In genomic region chr15:43748376-43748775, GRCh38 we compare ENCODE assay signal across 9 cellular contexts. TPM values are rescaled to one million over a fixed set of nuclear protein-coding genes. Genes with fewer than 3 reads are reported as not detected.
DNase-seq lines count a peak whose midpoint lies in the region; ATAC-seq and TF ChIP-seq lines count a peak whose summit lies in the region.
"Had no signal": no experiment of that assay in that cellular context is flagged by ENCODE, and none has a peak within 500 bp of the region (broad histone marks: within the 10 kb centered on the region; RNA-seq: fewer than 3 reads in every experiment).

No MANE protein-coding gene starts in this region.

- H3K9me3 Mint-ChIP-seq in CD4-positive, CD25-positive, alpha-beta regulatory T cell = no peaks in the 10 kb centered on the region

- H2AFZ ChIP-seq in IMR-90 (replicated peaks; ENCODE audit: low read length, poor library complexity) = no peak overlapping the region

- H3K27me3 Mint-ChIP-seq in CD4-positive, CD25-positive, alpha-beta regulatory T cell = peaks cover 5% of the 10 kb centered on the region

- H3K9me1 ChIP-seq in IMR-90 (ENCODE audit: insufficient read depth, low read length) = peaks cover 7% of the 10 kb centered on the region; the same call in 1 of the 2 replicates

- H2AK9ac ChIP-seq in IMR-90 (replicated peaks; ENCODE audit: low read depth, low read length, poor library complexity) = no peak overlapping the region

- BruUV-seq in IMR-90 (replicated peaks; lab: Mats Ljungman, UMichigan) = no TSS peak

- no peak for TF ChIP-seq POLR2A in IMR-90 (IDR thresholded peaks at IDR 0.05; ENCODE audit: low read depth, low read length)

- no peak overlapping the region for H4K91ac ChIP-seq in IMR-90 (ENCODE audit: insufficient read depth, low read depth, low read length)

- WGBS in IMR-90 (ENCODE audit: extremely low coverage in 2 of 2, insufficient read length in 1 of 2), 2 experiments = no CpG with 5 or more reads among the region's 3 CpGs

- dilution Hi-C loops in IMR-90 (cut with HindIII; ENCODE audit: low sequenced_read_pairs, unreplicated experiment) = no loop called here

- H2BK15ac ChIP-seq in IMR-90 (ENCODE audit: low read depth, low read length) = no peak overlapping the region

- H2AK5ac ChIP-seq in IMR-90 (ENCODE audit: low read depth, low read length) = no peak overlapping the region

- H3K27ac ChIP-seq in CD4-positive, CD25-positive, alpha-beta regulatory T cell (ENCODE audit: insufficient read depth, low read length, poor library complexity, severe bottlenecking) = peak overlapping the region; percentile 86
- H3K27ac ChIP-seq in IMR-90 (ENCODE audit: insufficient read depth, low read length) (no peak overlapping the region), brain microvascular endothelial cell (no peak overlapping the region)

- no peaks in the 10 kb centered on the region for H3K9me3 ChIP-seq in CD4-positive, CD25-positive, alpha-beta regulatory T cell (ENCODE audit: control insufficient read depth in 2 of 2, low read length in 2 of 2)
- H3K9me3 ChIP-seq in IMR-90 (ENCODE audit: control insufficient read depth, insufficient read depth, low read length) = no peaks in the 10 kb centered on the region
- no peaks in the 10 kb centered on the region for H3K9me3 ChIP-seq in mucosa of stomach (ENCODE audit: control insufficient read depth, low read length)

- H3K4me1 ChIP-seq in CD4-positive, CD25-positive, alpha-beta regulatory T cell (ENCODE audit: control insufficient read depth, insufficient read depth, low read length, poor library complexity, severe bottlenecking) = peaks cover 50% of the 10 kb centered on the region
- peaks cover 7% of the 10 kb centered on the region for H3K4me1 ChIP-seq in IMR-90 (ENCODE audit: control insufficient read depth, insufficient read depth, low read length)
- H3K4me1 ChIP-seq in mucosa of stomach (ENCODE audit: control insufficient read depth, insufficient read depth, low read length) = peaks cover 15% of the 10 kb centered on the region

- H3K27me3 ChIP-seq in CD4-positive, CD25-positive, alpha-beta regulatory T cell (ENCODE audit: control insufficient read depth, insufficient read depth, low read length) = no peaks in the 10 kb centered on the region
- no peaks in the 10 kb centered on the region for H3K27me3 ChIP-seq in IMR-90 (ENCODE audit: control insufficient read depth, insufficient read depth, low read length)
- H3K27me3 ChIP-seq in brain microvascular endothelial cell (replicated peaks) = no peaks in the 10 kb centered on the region
- no peaks in the 10 kb centered on the region for H3K27me3 ChIP-seq in mucosa of stomach (ENCODE audit: control insufficient read depth, insufficient read depth, low read length)

- no peak overlapping the region for H4K5ac ChIP-seq in IMR-90 (ENCODE audit: low read depth, low read length)

- CTCF ChIA-PET in IMR-90 (lab: Yijun Ruan, JAX) = no interaction called here

- H3K4ac ChIP-seq in IMR-90 (ENCODE audit: low read depth, low read length) = no peak overlapping the region

- no peak overlapping the region for H2BK20ac ChIP-seq in IMR-90 (ENCODE audit: low read depth, low read length)

- H3K4me3 Mint-ChIP-seq in CD4-positive, CD25-positive, alpha-beta regulatory T cell = peak overlapping the region; percentile 82 to 99 (median 94)

- POLR2A ChIA-PET in IMR-90 (lab: Charles Lee; ENCODE audit: unreplicated experiment) = no interaction called here

- no peak overlapping the region for H2BK5ac ChIP-seq in IMR-90 (ENCODE audit: low read depth, low read length, poor library complexity, severe bottlenecking)

- peak overlapping the region; percentile 88 for H3K4me3 ChIP-seq in CD4-positive, CD25-positive, alpha-beta regulatory T cell (ENCODE audit: low read depth, low read length)
- H3K4me3 ChIP-seq in IMR-90 (ENCODE audit: insufficient read depth, low read depth, low read length) (no peak overlapping the region), brain microvascular endothelial cell (ENCODE audit: low read depth, low read length) (peak overlapping the region; percentile 77), mucosa of stomach (ENCODE audit: low read length) (peak overlapping the region; percentile 1)

- no peak overlapping the region for H3K23ac ChIP-seq in IMR-90 (ENCODE audit: low read depth, low read length)

- peak overlapping the region; percentile 76 to 93 (median 78) for H3K27ac Mint-ChIP-seq in CD4-positive, CD25-positive, alpha-beta regulatory T cell

- peaks cover 23 to 68% (median 47%) of the 10 kb centered on the region in 4 donors for H3K4me1 Mint-ChIP-seq in CD4-positive, CD25-positive, alpha-beta regulatory T cell

- H3K56ac ChIP-seq in IMR-90 (ENCODE audit: extremely low read depth, insufficient read depth, low read length) = no peak overlapping the region

- TF ChIP-seq CTCF in IMR-90 (conservative IDR thresholded peaks at IDR 0.05; ENCODE audit: low read depth, low read length) (no peak), brain microvascular endothelial cell (IDR thresholded peaks at IDR 0.05; ENCODE audit: low read depth, low read length, missing control alignments) (no peak)

- ATAC-seq in CD4-positive, CD25-positive, alpha-beta regulatory T cell (ENCODE audit: low read depth in 2 of 2) = no peak
- ATAC-seq in IMR-90 (ENCODE audit: low read depth) = no peak
- ATAC-seq in GM21737 (IDR thresholded peaks at IDR 0.05; ENCODE audit: unreplicated experiment) = no peak

- in situ Hi-C loops in IMR-90 (cut with MboI; ENCODE audit: low sequenced_read_pairs) (no loop called here), brain microvascular endothelial cell (cut with HindIII; ENCODE audit: low pct_ligation_motif_present, low sequenced_read_pairs) (no loop called here), G401 (cut with HindIII; ENCODE audit: low sequenced_read_pairs) (no loop called here)

- H4K8ac ChIP-seq in IMR-90 (ENCODE audit: low read depth in 2 of 2, low read length in 2 of 2) = no peak overlapping the region

- peaks cover 1 to 44% of the 10 kb centered on the region in 2 experiments; a peak in 3 of 4 replicates for H3K79me1 ChIP-seq in IMR-90 (ENCODE audit: low read depth in 1 of 2, low read length in 2 of 2)

- H3K18ac ChIP-seq in IMR-90 (ENCODE audit: low read depth, low read length) = no peak overlapping the region

- no peak overlapping the region for H2BK120ac ChIP-seq in IMR-90 (ENCODE audit: low read depth, low read length)

- H3K9ac ChIP-seq in IMR-90 (ENCODE audit: low read depth, low read length) = no peak overlapping the region
- no peak overlapping the region for H3K9ac ChIP-seq in mucosa of stomach (ENCODE audit: low read length)

- no peak overlapping the region for H3K14ac ChIP-seq in IMR-90 (replicated peaks; ENCODE audit: low read depth, low read length)

- peaks cover 64% of the 10 kb centered on the region for H4K20me1 ChIP-seq in IMR-90 (ENCODE audit: insufficient read depth, low read length)

- intact Hi-C loops in IMR-90 (cut with micrococcal nuclease) = no loop called here

- peak in 2 of 3 donors; percentile 59 to 64 for DNase-seq in CD4-positive, CD25-positive, alpha-beta regulatory T cell
- peak; percentile 24 for DNase-seq in IMR-90
- DNase-seq in brain microvascular endothelial cell = no peak
- no peak for DNase-seq in NCI-H748 treated with DMSO at 0.1 percent for 48 hours (lab: John Stamatoyannopoulos, UW)
- no peak for DNase-seq in SKM-1 (lab: John Stamatoyannopoulos, UW; ENCODE audit: unreplicated experiment)
- DNase-seq in G401 (ENCODE audit: low spot score) = no peak
- DNase-seq: activated CD4-positive, alpha-beta T cell treated with anti-CD3 and anti-CD28 coated beads for 1 hour had no signal

- H3K36me3 ChIP-seq in CD4-positive, CD25-positive, alpha-beta regulatory T cell (ENCODE audit: control insufficient read depth, insufficient read depth, low read length) = peaks cover 13% of the 10 kb centered on the region
- H3K36me3 ChIP-seq in IMR-90 (ENCODE audit: control insufficient read depth, insufficient read depth, low read length) (peaks cover 6% of the 10 kb centered on the region), brain microvascular endothelial cell (replicated peaks) (no peaks in the 10 kb centered on the region), mucosa of stomach (ENCODE audit: control insufficient read depth, insufficient read depth, low read length) (no peaks in the 10 kb centered on the region)

- H3K4me2 ChIP-seq in IMR-90 (ENCODE audit: low read depth, low read length) = peak overlapping the region; percentile 36

- H3K36me3 Mint-ChIP-seq in CD4-positive, CD25-positive, alpha-beta regulatory T cell = peaks cover 8% of the 10 kb centered on the region

- no peak for TF ChIP-seq RAD21 in IMR-90 (IDR thresholded peaks at IDR 0.05; ENCODE audit: low read length)

RNA-seq across cellular contexts. Expression of gene PDIA3, which starts 2.1 kb away (rescaled TPM):
- total RNA-seq in CD4-positive, CD25-positive, alpha-beta regulatory T cell = 156 TPM
- 100 to 1,000 TPM; 204 to 305 (median 256) TPM for polyA plus RNA-seq in CD4-positive, CD25-positive, alpha-beta regulatory T cell
- 103 and 155 TPM in 2 replicates for total RNA-seq in IMR-90 (2012; rRNA removed)
- polyA plus RNA-seq in IMR-90 (2012; rRNA removed) = 396 and 980 TPM in 2 replicates
- 100 and 114 TPM in 2 replicates for polyA plus RNA-seq in IMR-90 (2012; cell fraction: cytosol; rRNA removed)
- 42.3 and 121 TPM in 2 replicates for polyA plus RNA-seq in IMR-90 (2012; cell fraction: nucleus; rRNA removed; ENCODE audit: low replicate concordance)
- 234 and 317 TPM in 2 replicates for total RNA-seq in G401 (2014; rRNA removed; shearing (Covaris generic))

RNA-seq across cellular contexts. Expression of gene ELL3, which starts 28.4 kb away (rescaled TPM):
- total RNA-seq in CD4-positive, CD25-positive, alpha-beta regulatory T cell = 0.99 TPM
- 1 to 10 TPM in 2 of 4 donors, under 1 TPM in 1, not detected in 1; 0.23 to 2.2 (median 1.8) TPM for polyA plus RNA-seq in CD4-positive, CD25-positive, alpha-beta regulatory T cell
- 1.6 and 1.7 TPM in 2 replicates for total RNA-seq in IMR-90 (2012; rRNA removed)
- polyA plus RNA-seq in IMR-90 (2012; rRNA removed) = 1.2 and 1.3 TPM in 2 replicates
- 0.16 and 1.0 TPM in 2 replicates for polyA plus RNA-seq in IMR-90 (2012; cell fraction: cytosol; rRNA removed)
- polyA plus RNA-seq in IMR-90 (2012; cell fraction: nucleus; rRNA removed; ENCODE audit: low replicate concordance) = 4.6 and 5.7 TPM in 2 replicates
- total RNA-seq in G401 (2014; rRNA removed; shearing (Covaris generic)) = 44.6 and 51.2 TPM in 2 replicates

RNA-seq across cellular contexts. Expression of gene SERF2, which starts 43.7 kb away (rescaled TPM):
- total RNA-seq in CD4-positive, CD25-positive, alpha-beta regulatory T cell = 400 TPM
- 1,000 to 10,000 TPM; 1,866 to 2,414 (median 2,080) TPM for polyA plus RNA-seq in CD4-positive, CD25-positive, alpha-beta regulatory T cell
- total RNA-seq in IMR-90 (2012; rRNA removed) = 157 and 526 TPM in 2 replicates
- polyA plus RNA-seq in IMR-90 (2012; rRNA removed) = 2,187 and 2,655 TPM in 2 replicates
- 2,134 and 2,630 TPM in 2 replicates for polyA plus RNA-seq in IMR-90 (2012; cell fraction: cytosol; rRNA removed)
- 589 and 688 TPM in 2 replicates for polyA plus RNA-seq in IMR-90 (2012; cell fraction: nucleus; rRNA removed; ENCODE audit: low replicate concordance)
- 1,258 and 1,589 TPM in 2 replicates for total RNA-seq in G401 (2014; rRNA removed; shearing (Covaris generic))

RNA-seq across cellular contexts. Expression of gene SERINC4, which starts 51.6 kb away (rescaled TPM):
- total RNA-seq in CD4-positive, CD25-positive, alpha-beta regulatory T cell = not detected
- polyA plus RNA-seq in CD4-positive, CD25-positive, alpha-beta regulatory T cell = 1 to 10 TPM; 1.2 to 2.8 (median 2.3) TPM
- under 0.01 TPM in 1 of 2 replicates, not detected in the other for total RNA-seq in IMR-90 (2012; rRNA removed)
- 0.09 TPM in 1 of 2 replicates, not detected in the other for polyA plus RNA-seq in IMR-90 (2012; rRNA removed)
- 0.03 TPM in 1 of 2 replicates, not detected in the other for polyA plus RNA-seq in IMR-90 (2012; cell fraction: cytosol; rRNA removed)
- 0.08 and 0.14 TPM in 2 replicates for polyA plus RNA-seq in IMR-90 (2012; cell fraction: nucleus; rRNA removed; ENCODE audit: low replicate concordance)
- total RNA-seq in G401 (2014; rRNA removed; shearing (Covaris generic)) = not detected in 2 replicates

RNA-seq across cellular contexts. Expression of gene HYPK, which starts 52.0 kb away (rescaled TPM):
- total RNA-seq in CD4-positive, CD25-positive, alpha-beta regulatory T cell = 19.7 TPM
- polyA plus RNA-seq in CD4-positive, CD25-positive, alpha-beta regulatory T cell = 10 to 100 TPM in 3 of 4 donors, 1 to 10 TPM in 1; 6.4 to 15.2 (median 11.8) TPM
- total RNA-seq in IMR-90 (2012; rRNA removed) = 1.4 and 5.3 TPM in 2 replicates
- polyA plus RNA-seq in IMR-90 (2012; rRNA removed) = 7.2 and 9.1 TPM in 2 replicates
- 0.37 and 2.3 TPM in 2 replicates for polyA plus RNA-seq in IMR-90 (2012; cell fraction: cytosol; rRNA removed)
- polyA plus RNA-seq in IMR-90 (2012; cell fraction: nucleus; rRNA removed; ENCODE audit: low replicate concordance) = 10.1 and 29.6 TPM in 2 replicates
- total RNA-seq in G401 (2014; rRNA removed; shearing (Covaris generic)) = 2.2 and 2.6 TPM in 2 replicates

Comparison
In these comparisons a context has a peak if more than half of its experiments do, and no peak if none do; other contexts are left out.
1. DNase-seq: peak in CD4-positive, CD25-positive, alpha-beta regulatory T cell (2 of 3) and IMR-90 (single experiment); none in brain microvascular endothelial cell (single experiment), NCI-H748 treated with DMSO at 0.1 percent for 48 hours (single experiment), SKM-1 (single experiment) and G401 (single experiment).
2. RNA of gene ELL3, which starts 28.4 kb away (total RNA-seq): 44.6 to 51.2 TPM in G401; 1.6 to 1.7 TPM in IMR-90 and 0.99 TPM in CD4-positive, CD25-positive, alpha-beta regulatory T cell (single experiment); every median in the first group is over 10 times any median in the second.